Comparison of ENCODE assay signal across 17 cellular contexts in genomic region chr3:99921377-99921695, GRCh38.
DNase-seq lines count a peak whose midpoint lies in the region; ATAC-seq and TF ChIP-seq lines count a peak whose summit lies in the region.
"Had no signal": no experiment of that assay in that cellular context is flagged by ENCODE, and none has a peak within 500 bp of the region (broad histone marks: within the 10 kb centered on the region; RNA-seq: fewer than 3 reads in every experiment).

No MANE protein-coding gene starts in this region.

- peaks cover 0 to 6% (median 5%) of the 10 kb centered on the region in 3 donors for H3K4me1 Mint-ChIP-seq in T-cell
- H3K4me1 Mint-ChIP-seq: activated naive CD8-positive, alpha-beta T cell treated with anti-CD3 and anti-CD28 coated beads, Interleukin-2, amount 10 ng/mL, durations not matched to agents 7 days and 5 days had no signal

- H3K79me1 ChIP-seq in IMR-90 (ENCODE audit: low read depth in 1 of 2, low read length in 2 of 2): peaks cover 0 to 13% of the 10 kb centered on the region in 2 experiments; a peak in 2 of 4 replicates

- CTCF ChIA-PET in IMR-90 (lab: Yijun Ruan, JAX): no interaction called here
- CTCF ChIA-PET in T-cell (lab: Charles Lee): no interaction called here

- peak overlapping the region; percentile 76; the same call in 1 of the 2 replicates for H3K18ac ChIP-seq in IMR-90 (ENCODE audit: low read depth, low read length)

- H3K27ac ChIP-seq in IMR-90 (ENCODE audit: insufficient read depth, low read length) (0 out of 2 replicates have a peak overlapping the region, but pooled peaks have one; percentile 34), coronary artery (peak overlapping the region; percentile 47 to 74), testis (peak overlapping the region; percentile 60 to 85)
- H3K27ac ChIP-seq: C4-2B, neutrophil had no signal

- no peak overlapping the region for H3K4me3 Mint-ChIP-seq in T-cell
- H3K4me3 Mint-ChIP-seq: activated CD4-positive, alpha-beta T cell treated with anti-CD3 and anti-CD28 coated beads for 36 hours; activated naive CD8-positive, alpha-beta T cell treated with anti-CD3 and anti-CD28 coated beads, Interleukin-2, amount 10 ng/mL, durations not matched to agents 7 days and 5 days had no signal

- no peaks in the 10 kb centered on the region for H3K27me3 Mint-ChIP-seq in T-cell
- H3K27me3 Mint-ChIP-seq: activated CD4-positive, alpha-beta T cell treated with anti-CD3 and anti-CD28 coated beads for 36 hours; activated naive CD8-positive, alpha-beta T cell treated with anti-CD3 and anti-CD28 coated beads, Interleukin-2, amount 10 ng/mL, durations not matched to agents 7 days and 5 days had no signal

- no peak overlapping the region for H3K9ac ChIP-seq in IMR-90 (ENCODE audit: low read depth, low read length)
- peak overlapping the region; percentile 38 for H3K9ac ChIP-seq in mucosa of stomach (ENCODE audit: low read length)

- no peak overlapping the region for H2BK15ac ChIP-seq in IMR-90 (ENCODE audit: low read depth, low read length)

- TF ChIP-seq POLR2A in IMR-90 (IDR thresholded peaks at IDR 0.05; ENCODE audit: low read depth, low read length) (no peak), testis (IDR thresholded peaks at IDR 0.05) (no peak)

- H4K20me1 ChIP-seq in IMR-90 (ENCODE audit: insufficient read depth, low read length): 0 out of 2 replicates have a peak, but pooled peaks cover 3% of the 10 kb centered on the region

- H4K91ac ChIP-seq in IMR-90 (ENCODE audit: insufficient read depth, low read depth, low read length): peak overlapping the region; percentile 44

- H3K4me1 ChIP-seq in IMR-90 (ENCODE audit: control insufficient read depth, insufficient read depth, low read length) (peaks cover 11% of the 10 kb centered on the region), mucosa of stomach (ENCODE audit: control insufficient read depth, insufficient read depth, low read length) (peaks cover 48% of the 10 kb centered on the region), testis (peaks cover 39% of the 10 kb centered on the region)

- TF ChIP-seq CTCF in IMR-90 (conservative IDR thresholded peaks at IDR 0.05; ENCODE audit: low read depth, low read length): no peak
- no peak for TF ChIP-seq CTCF in coronary artery (IDR thresholded peaks at IDR 0.05)
- no peak for TF ChIP-seq CTCF in testis (IDR thresholded peaks at IDR 0.05)

- peaks cover 27% of the 10 kb centered on the region for H3K36me3 Mint-ChIP-seq in T-cell

- H3K9me3 ChIP-seq in IMR-90 (ENCODE audit: control insufficient read depth, insufficient read depth, low read length) (no peaks in the 10 kb centered on the region), mucosa of stomach (ENCODE audit: control insufficient read depth, low read length) (no peaks in the 10 kb centered on the region), testis (no peaks in the 10 kb centered on the region)
- H3K9me3 ChIP-seq: neutrophil had no signal

- peak overlapping the region; percentile 95 for H2AK5ac ChIP-seq in IMR-90 (ENCODE audit: low read depth, low read length)

- H3K9me1 ChIP-seq in IMR-90 (ENCODE audit: insufficient read depth, low read length): peaks cover 12% of the 10 kb centered on the region

- no peak overlapping the region for H3K4me3 ChIP-seq in IMR-90 (ENCODE audit: insufficient read depth, low read depth, low read length)
- H3K4me3 ChIP-seq in coronary artery: no peak overlapping the region
- no peak overlapping the region for H3K4me3 ChIP-seq in mucosa of stomach (ENCODE audit: low read length)
- no peak overlapping the region for H3K4me3 ChIP-seq in testis

- H4K8ac ChIP-seq in IMR-90 (ENCODE audit: low read depth in 2 of 2, low read length in 2 of 2): peak overlapping the region; percentile 52 to 59; a peak in 3 of 4 replicates

- TF ChIP-seq RAD21 in IMR-90 (IDR thresholded peaks at IDR 0.05; ENCODE audit: low read length): no peak

- H3K9me3 Mint-ChIP-seq in T-cell: peaks cover 0 to 5% (median 0%) of the 10 kb centered on the region in 3 donors
- H3K9me3 Mint-ChIP-seq: activated naive CD8-positive, alpha-beta T cell treated with anti-CD3 and anti-CD28 coated beads, Interleukin-2, amount 10 ng/mL, durations not matched to agents 7 days and 5 days had no signal

- no peak overlapping the region for H3K27ac Mint-ChIP-seq in T-cell
- H3K27ac Mint-ChIP-seq: activated CD4-positive, alpha-beta T cell treated with anti-CD3 and anti-CD28 coated beads for 36 hours; activated naive CD8-positive, alpha-beta T cell treated with anti-CD3 and anti-CD28 coated beads, Interleukin-2, amount 10 ng/mL, durations not matched to agents 7 days and 5 days had no signal

- POLR2A ChIA-PET in IMR-90 (lab: Charles Lee; ENCODE audit: unreplicated experiment) (no interaction called here), T-cell (lab: Charles Lee) (no interaction called here)

- H2BK120ac ChIP-seq in IMR-90 (ENCODE audit: low read depth, low read length): peak overlapping the region; percentile 55; the same call in 1 of the 2 replicates

- H3K14ac ChIP-seq in IMR-90 (replicated peaks; ENCODE audit: low read depth, low read length): peak overlapping the region; percentile 47; the same call in 1 of the 2 replicates

- peak overlapping the region; percentile 59 for H3K4ac ChIP-seq in IMR-90 (ENCODE audit: low read depth, low read length)

- H3K4me2 ChIP-seq in IMR-90 (ENCODE audit: low read depth, low read length): no peak overlapping the region

- no TSS peak for BruUV-seq in IMR-90 (replicated peaks; lab: Mats Ljungman, UMichigan)

- dilution Hi-C loops in IMR-90 (cut with HindIII; ENCODE audit: low sequenced_read_pairs, unreplicated experiment): no loop called here

- peak overlapping the region; percentile 77 for H3K23ac ChIP-seq in IMR-90 (ENCODE audit: low read depth, low read length)

- DNase-seq in IMR-90: no peak
- no peak for DNase-seq in coronary artery (ENCODE audit: low spot score)
- DNase-seq in testis: no peak
- no peak for DNase-seq in T-cell
- DNase-seq in NCI-H2227 treated with DMSO at 0.1 percent for 48 hours (lab: John Stamatoyannopoulos, UW): no peak
- DNase-seq: activated CD4-positive, alpha-beta T cell treated with anti-CD3 and anti-CD28 coated beads for 36 hours; activated naive CD8-positive, alpha-beta T cell treated with anti-CD3 and anti-CD28 coated beads, Interleukin-2, amount 10 ng/mL, durations not matched to agents 7 days and 5 days; head of caudate nucleus; NCI-H187 treated with DMSO at 0.1 percent for 48 hours; NCI-H774; RPMI8226; stimulated activated CD4-positive, alpha-beta T cell treated with anti-CD3 and anti-CD28 coated beads, Interleukin-12 subunit alpha, Interleukin-12 subunit beta, amount 100 ng/mL, for 4 hours had no signal

- peak overlapping the region; percentile 81 for H4K5ac ChIP-seq in IMR-90 (ENCODE audit: low read depth, low read length)

- ATAC-seq in IMR-90 (ENCODE audit: low read depth) (no peak), HG02938 (IDR thresholded peaks at IDR 0.05; ENCODE audit: unreplicated experiment) (no peak), HG03139 (IDR thresholded peaks at IDR 0.05; ENCODE audit: unreplicated experiment) (no peak), T-cell (replicated peaks in 1 of 4) (no peak)
- ATAC-seq: activated CD4-positive, alpha-beta T cell treated with anti-CD3 and anti-CD28 coated beads for 36 hours had no signal

- in situ Hi-C loops in IMR-90 (cut with MboI; ENCODE audit: low sequenced_read_pairs): no loop called here

- H3K56ac ChIP-seq in IMR-90 (ENCODE audit: extremely low read depth, insufficient read depth, low read length): no peak overlapping the region

- H3K36me3 ChIP-seq in IMR-90 (ENCODE audit: control insufficient read depth, insufficient read depth, low read length) (no peaks in the 10 kb centered on the region), mucosa of stomach (ENCODE audit: control insufficient read depth, insufficient read depth, low read length) (no peaks in the 10 kb centered on the region), testis (ENCODE audit: low read depth, missing control alignments) (no peaks in the 10 kb centered on the region)
- H3K36me3 ChIP-seq: neutrophil had no signal

- no peak overlapping the region for H2AFZ ChIP-seq in IMR-90 (replicated peaks; ENCODE audit: low read length, poor library complexity)

- H2BK20ac ChIP-seq in IMR-90 (ENCODE audit: low read depth, low read length): peak overlapping the region; percentile 43; the same call in 1 of the 2 replicates

- H2BK5ac ChIP-seq in IMR-90 (ENCODE audit: low read depth, low read length, poor library complexity, severe bottlenecking): no peak overlapping the region

- H3K27me3 ChIP-seq in IMR-90 (ENCODE audit: control insufficient read depth, insufficient read depth, low read length) (no peaks in the 10 kb centered on the region), mucosa of stomach (ENCODE audit: control insufficient read depth, insufficient read depth, low read length) (no peaks in the 10 kb centered on the region), testis (no peaks in the 10 kb centered on the region)
- H3K27me3 ChIP-seq: neutrophil had no signal

- no peak overlapping the region for H2AK9ac ChIP-seq in IMR-90 (replicated peaks; ENCODE audit: low read depth, low read length, poor library complexity)

- whole genome bisulfite sequencing in IMR-90 (ENCODE audit: extremely low coverage in 2 of 2, insufficient read length in 1 of 2), 2 experiments: no CpG with 5 or more reads among the region's 1 CpG
- WGBS in testis, 2 donors: 77 to 83% methylated on average over 1 of the region's 1 CpG

- intact Hi-C loops in IMR-90 (cut with micrococcal nuclease): no loop called here
- intact Hi-C loops in testis (cut with DNase I; ENCODE audit: low total_unique reads): no loop called here

TF ChIP-seq in IMR-90, 13 proteins besides CTCF, POLR2A, EP300 and RAD21 (continues in another document):
- TF ChIP-seq CHD1 (IDR thresholded peaks at IDR 0.05; ENCODE audit: low read depth, low read length) (no peak), RCOR1 (IDR thresholded peaks at IDR 0.05; ENCODE audit: insufficient replicate concordance, low read length) (no peak), RFX5 (IDR thresholded peaks at IDR 0.05; ENCODE audit: low read depth, low read length) (no peak), USF2 (IDR thresholded peaks at IDR 0.05; ENCODE audit: low read depth, low read length) (no peak)
